Comparison of ENCODE assay signal across 1 cellular context in genomic region chrX:101097546-101098453, GRCh38.
TF ChIP-seq lines count a peak whose summit lies in the region.

A gene with protein sequence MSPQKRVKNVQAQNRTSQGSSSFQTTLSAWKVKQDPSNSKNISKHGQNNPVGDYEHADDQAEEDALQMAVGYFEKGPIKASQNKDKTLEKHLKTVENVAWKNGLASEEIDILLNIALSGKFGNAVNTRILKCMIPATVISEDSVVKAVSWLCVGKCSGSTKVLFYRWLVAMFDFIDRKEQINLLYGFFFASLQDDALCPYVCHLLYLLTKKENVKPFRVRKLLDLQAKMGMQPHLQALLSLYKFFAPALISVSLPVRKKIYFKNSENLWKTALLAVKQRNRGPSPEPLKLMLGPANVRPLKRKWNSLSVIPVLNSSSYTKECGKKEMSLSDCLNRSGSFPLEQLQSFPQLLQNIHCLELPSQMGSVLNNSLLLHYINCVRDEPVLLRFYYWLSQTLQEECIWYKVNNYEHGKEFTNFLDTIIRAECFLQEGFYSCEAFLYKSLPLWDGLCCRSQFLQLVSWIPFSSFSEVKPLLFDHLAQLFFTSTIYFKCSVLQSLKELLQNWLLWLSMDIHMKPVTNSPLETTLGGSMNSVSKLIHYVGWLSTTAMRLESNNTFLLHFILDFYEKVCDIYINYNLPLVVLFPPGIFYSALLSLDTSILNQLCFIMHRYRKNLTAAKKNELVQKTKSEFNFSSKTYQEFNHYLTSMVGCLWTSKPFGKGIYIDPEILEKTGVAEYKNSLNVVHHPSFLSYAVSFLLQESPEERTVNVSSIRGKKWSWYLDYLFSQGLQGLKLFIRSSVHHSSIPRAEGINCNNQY (plus strand): TSS chrX:101098204. CDS start chrX:101101071, 2,867 bp downstream.

TF ChIP-seq in HEK293, 187 proteins besides CTCF, POLR2A, EP300 and RAD21 (continued from another document):
- TF ChIP-seq, protein P1, sequence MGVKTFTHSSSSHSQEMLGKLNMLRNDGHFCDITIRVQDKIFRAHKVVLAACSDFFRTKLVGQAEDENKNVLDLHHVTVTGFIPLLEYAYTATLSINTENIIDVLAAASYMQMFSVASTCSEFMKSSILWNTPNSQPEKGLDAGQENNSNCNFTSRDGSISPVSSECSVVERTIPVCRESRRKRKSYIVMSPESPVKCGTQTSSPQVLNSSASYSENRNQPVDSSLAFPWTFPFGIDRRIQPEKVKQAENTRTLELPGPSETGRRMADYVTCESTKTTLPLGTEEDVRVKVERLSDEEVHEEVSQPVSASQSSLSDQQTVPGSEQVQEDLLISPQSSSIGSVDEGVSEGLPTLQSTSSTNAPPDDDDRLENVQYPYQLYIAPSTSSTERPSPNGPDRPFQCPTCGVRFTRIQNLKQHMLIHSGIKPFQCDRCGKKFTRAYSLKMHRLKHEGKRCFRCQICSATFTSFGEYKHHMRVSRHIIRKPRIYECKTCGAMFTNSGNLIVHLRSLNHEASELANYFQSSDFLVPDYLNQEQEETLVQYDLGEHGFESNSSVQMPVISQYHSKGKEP (tag by site-specific recombination; IDR thresholded peaks at IDR 0.05) = no peak
- 0 out of 2 replicates have a peak, but pooled peaks have one; percentile 30 for TF ChIP-seq PRDM1 (tag by site-specific recombination; IDR thresholded peaks at IDR 0.05)
- peak; percentile 46 for TF ChIP-seq KLF1 (tag by site-specific recombination; IDR thresholded peaks at IDR 0.05)
- TF ChIP-seq ZFP41 (tag by site-specific recombination; IDR thresholded peaks at IDR 0.05; ENCODE audit: borderline replicate concordance) = no peak
- TF ChIP-seq ZBTB20 (tag by site-specific recombination; IDR thresholded peaks at IDR 0.05) = no peak
- TF ChIP-seq ZSCAN30 (tag by site-specific recombination; IDR thresholded peaks at IDR 0.05) = no peak
- peak; percentile 48 for TF ChIP-seq ZEB2 (tag by site-specific recombination; IDR thresholded peaks at IDR 0.05)
- peak; percentile 88 for TF ChIP-seq KLF10 (tag by site-specific recombination; IDR thresholded peaks at IDR 0.05)
- TF ChIP-seq, protein P2, sequence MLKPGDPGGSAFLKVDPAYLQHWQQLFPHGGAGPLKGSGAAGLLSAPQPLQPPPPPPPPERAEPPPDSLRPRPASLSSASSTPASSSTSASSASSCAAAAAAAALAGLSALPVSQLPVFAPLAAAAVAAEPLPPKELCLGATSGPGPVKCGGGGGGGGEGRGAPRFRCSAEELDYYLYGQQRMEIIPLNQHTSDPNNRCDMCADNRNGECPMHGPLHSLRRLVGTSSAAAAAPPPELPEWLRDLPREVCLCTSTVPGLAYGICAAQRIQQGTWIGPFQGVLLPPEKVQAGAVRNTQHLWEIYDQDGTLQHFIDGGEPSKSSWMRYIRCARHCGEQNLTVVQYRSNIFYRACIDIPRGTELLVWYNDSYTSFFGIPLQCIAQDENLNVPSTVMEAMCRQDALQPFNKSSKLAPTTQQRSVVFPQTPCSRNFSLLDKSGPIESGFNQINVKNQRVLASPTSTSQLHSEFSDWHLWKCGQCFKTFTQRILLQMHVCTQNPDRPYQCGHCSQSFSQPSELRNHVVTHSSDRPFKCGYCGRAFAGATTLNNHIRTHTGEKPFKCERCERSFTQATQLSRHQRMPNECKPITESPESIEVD (tag by site-specific recombination; IDR thresholded peaks at IDR 0.05) = peak; percentile 77
- TF ChIP-seq ZNF629 (tag by site-specific recombination; IDR thresholded peaks at IDR 0.05) = peak; percentile 66
- TF ChIP-seq BCL6B (tag by site-specific recombination; IDR thresholded peaks at IDR 0.05) = no peak
- TF ChIP-seq EGR2 (tag by site-specific recombination; IDR thresholded peaks at IDR 0.05; ENCODE audit: low read depth) = peak; percentile 25; the same call in 1 of the 2 replicates
- peak; percentile 70 for TF ChIP-seq FEZF1 (tag by site-specific recombination; IDR thresholded peaks at IDR 0.05)
- no peak for TF ChIP-seq ZNF311 (tag by site-specific recombination; IDR thresholded peaks at IDR 0.05; ENCODE audit: borderline replicate concordance)
- TF ChIP-seq MEIS1 (CRISPR knock-in tag; IDR thresholded peaks at IDR 0.05; ENCODE audit: borderline replicate concordance) = no peak
- no peak for TF ChIP-seq ZNF404 (tag by site-specific recombination; IDR thresholded peaks at IDR 0.05)
- TF ChIP-seq GLIS2 (tag by site-specific recombination; IDR thresholded peaks at IDR 0.05) = peak; percentile 89
- TF ChIP-seq SP2 (tag by site-specific recombination; IDR thresholded peaks at IDR 0.05) = peak; percentile 98
- no peak for TF ChIP-seq ZNF398 (tag by site-specific recombination; IDR thresholded peaks at IDR 0.05)
- TF ChIP-seq ZNF341 (tag by site-specific recombination; IDR thresholded peaks at IDR 0.05; ENCODE audit: low read depth) = peak; percentile 78
- TF ChIP-seq KLF7 (tag by site-specific recombination; IDR thresholded peaks at IDR 0.05; ENCODE audit: borderline replicate concordance) = peak; percentile 85
- peak; percentile 80 for TF ChIP-seq KLF8 (tag by site-specific recombination; IDR thresholded peaks at IDR 0.05)
- TF ChIP-seq ZNF610 (tag by site-specific recombination; IDR thresholded peaks at IDR 0.05; ENCODE audit: borderline replicate concordance) = no peak
- TF ChIP-seq ZFHX2 (tag by site-specific recombination; conservative IDR thresholded peaks at IDR 0.05) = peak; percentile 27
- TF ChIP-seq KLF16 (tag by site-specific recombination; IDR thresholded peaks at IDR 0.05) = peak; percentile 38; the same call in 1 of the 2 replicates
- TF ChIP-seq PBX3 (CRISPR knock-in tag; IDR thresholded peaks at IDR 0.05) = peak; percentile 94
- no peak for TF ChIP-seq ZNF211 (tag by site-specific recombination; IDR thresholded peaks at IDR 0.05; ENCODE audit: low read depth)
- no peak for TF ChIP-seq ZNF660 (tag by site-specific recombination; IDR thresholded peaks at IDR 0.05)
